Comparison of ENCODE assay signal across 19 cellular contexts in the genomic region with DNA sequence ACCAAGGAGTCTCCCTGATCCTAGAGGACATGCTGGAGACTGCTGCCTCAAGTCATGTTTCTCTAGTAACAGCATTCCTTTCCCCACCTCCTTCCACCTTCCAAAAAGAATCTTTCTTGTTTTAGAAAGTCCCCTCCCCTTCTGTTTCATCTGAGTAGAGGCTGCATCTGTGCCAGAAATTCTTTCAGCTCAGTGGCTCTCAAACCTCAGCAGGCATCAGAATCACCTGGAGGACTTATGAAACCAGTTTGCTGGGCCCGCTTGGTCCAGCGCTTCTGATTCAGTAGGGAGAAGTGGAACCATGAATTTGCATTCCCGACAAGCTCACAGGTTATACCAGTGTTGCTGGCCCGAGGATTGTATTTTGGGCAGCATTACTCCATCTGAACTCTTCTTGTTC. TPM values are rescaled to one million over a fixed set of nuclear protein-coding genes. Genes with fewer than 3 reads are reported as not detected.
A peak's percentile ranks its signal among the peaks of the same experiment; 100 is the strongest.
DNase-seq lines count a peak whose midpoint lies in the region; ATAC-seq and TF ChIP-seq lines count a peak whose summit lies in the region.
"Had no signal": no experiment of that assay in that cellular context is flagged by ENCODE, and none has a peak within 500 bp of the region (broad histone marks: within the 10 kb centered on the region; RNA-seq: fewer than 3 reads in every experiment).

No MANE protein-coding gene starts in this region.

- no peak for TF ChIP-seq CTCF in HFFc6 (IDR thresholded peaks at IDR 0.05)
- TF ChIP-seq CTCF in brain microvascular endothelial cell (IDR thresholded peaks at IDR 0.05; ENCODE audit: low read depth, low read length, missing control alignments): no peak
- no peak for TF ChIP-seq CTCF in spleen (IDR thresholded peaks at IDR 0.05 in 8 of 11, conservative IDR thresholded peaks at IDR 0.05 in 3 of 11)

- no peak for ATAC-seq in GM19397 (IDR thresholded peaks at IDR 0.05; ENCODE audit: unreplicated experiment)
- ATAC-seq: HCT116, PC-3 had no signal

- H3K4me1 ChIP-seq in spleen: no peaks in the 10 kb centered on the region
- H3K4me1 ChIP-seq: BE2C had no signal

- no peaks in the 10 kb centered on the region for H3K9me3 ChIP-seq in spleen
- H3K9me3 ChIP-seq: BE2C, SJCRH30 had no signal

- H3K27ac ChIP-seq in brain microvascular endothelial cell: peak overlapping the region; percentile 72
- H3K27ac ChIP-seq in spleen: no peak overlapping the region
- H3K27ac ChIP-seq: SJCRH30 had no signal

- H3K9me3 Mint-ChIP-seq in HFFc6: no peaks in the 10 kb centered on the region; the same call in 1 of the 2 replicates
- H3K9me3 Mint-ChIP-seq: CD4-positive, CD25-positive, alpha-beta regulatory T cell had no signal

- intact Hi-C loops in spleen (cut with DNase I; ENCODE audit: low total_unique reads): no loop called here

- WGBS in spleen, 5 donors: 87 to 94% (median 93%) methylated on average over 4 of the region's 4 CpGs

- H3K36me3 ChIP-seq in brain microvascular endothelial cell (replicated peaks) (peaks cover 3% of the 10 kb centered on the region), spleen (no peaks in the 10 kb centered on the region)
- H3K36me3 ChIP-seq: BE2C, SJCRH30 had no signal

- peaks cover 2% of the 10 kb centered on the region for H3K27me3 Mint-ChIP-seq in HFFc6 (ENCODE audit: insufficient read depth)

- in situ Hi-C loops in brain microvascular endothelial cell (cut with HindIII; ENCODE audit: low pct_ligation_motif_present, low sequenced_read_pairs): no loop called here

- H3K27ac Mint-ChIP-seq in HFFc6: peak overlapping the region; percentile 60

- H3K27me3 ChIP-seq in brain microvascular endothelial cell (replicated peaks): no peaks in the 10 kb centered on the region
- H3K27me3 ChIP-seq in spleen (replicated peaks in 1 of 7): no peaks in the 10 kb centered on the region
- H3K27me3 ChIP-seq: BE2C, SJCRH30 had no signal

- H3K4me3 Mint-ChIP-seq in HFFc6: no peak overlapping the region
- H3K4me3 Mint-ChIP-seq: CD4-positive, CD25-positive, alpha-beta regulatory T cell had no signal

- no peak for TF ChIP-seq POLR2A in spleen (IDR thresholded peaks at IDR 0.05)

- peaks cover 90% of the 10 kb centered on the region for H3K4me1 Mint-ChIP-seq in HFFc6 (ENCODE audit: low read depth)

- DNase-seq in HFFc6 (no peak), brain microvascular endothelial cell (no peak), kidney tubule cell (ENCODE audit: low spot score) (peak; percentile 61), spleen (peak; percentile 27), NCI-H2227 treated with DMSO at 0.1 percent for 48 hours (lab: John Stamatoyannopoulos, UW) (no peak), GF-D8 (lab: John Stamatoyannopoulos, UW) (no peak)
- DNase-seq: BE2C; CD4-positive, CD25-positive, alpha-beta regulatory T cell; COR-L47; DMS 273 treated with DMSO at 0.1 percent for 48 hours; DND-41; GOT3; NCI-H1417 treated with DMSO at 0.1 percent for 48 hours; NCI-H187 treated with DMSO at 0.1 percent for 48 hours; NCI-H524 treated with DMSO at 0.1 percent for 48 hours; PC-3; SJCRH30 had no signal

- peaks cover 63% of the 10 kb centered on the region for H3K36me3 Mint-ChIP-seq in HFFc6 (ENCODE audit: low read depth)
- H3K36me3 Mint-ChIP-seq: CD4-positive, CD25-positive, alpha-beta regulatory T cell had no signal

- H3K4me3 ChIP-seq in brain microvascular endothelial cell (ENCODE audit: low read depth, low read length) (no peak overlapping the region), spleen (no peak overlapping the region)
- H3K4me3 ChIP-seq: SJCRH30 had no signal

RNA-seq across cellular contexts. Expression of gene TMEM200A, which starts 55.1 kb away (rescaled TPM):
- 100 to 1,000 TPM in 4 of 6 experiments, 10 to 100 TPM in 2; 78.0 to 131 (median 114) TPM for total RNA-seq in HFFc6 (2021; fragmentation: NEBNext Ultra II Directional; extraction: Animal tissue kit (Norgen Biotek cat#: 25700))
- 1 to 10 TPM in 6 of 7 donors, under 1 TPM in 1; 0.68 to 2.3 (median 1.8) TPM for total RNA-seq in spleen
- under 1 TPM; 0.33 to 0.94 (median 0.90) TPM for polyA plus RNA-seq in spleen

Comparison
In these comparisons a context has a peak if more than half of its experiments do, and no peak if none do; other contexts are left out.
1. DNase-seq: peak in kidney tubule cell (single experiment) and spleen (single experiment); none in HFFc6 (single experiment), brain microvascular endothelial cell (single experiment), NCI-H2227 treated with DMSO at 0.1 percent for 48 hours (single experiment) and GF-D8 (single experiment).
2. RNA of gene TMEM200A, which starts 55.1 kb away (total RNA-seq): 78.0 to 131 TPM in HFFc6; 0.68 to 2.3 TPM in spleen; every median in the first group is over 10 times any median in the second.